1 cellular context compared by ENCODE assay signal in the genomic region with DNA sequence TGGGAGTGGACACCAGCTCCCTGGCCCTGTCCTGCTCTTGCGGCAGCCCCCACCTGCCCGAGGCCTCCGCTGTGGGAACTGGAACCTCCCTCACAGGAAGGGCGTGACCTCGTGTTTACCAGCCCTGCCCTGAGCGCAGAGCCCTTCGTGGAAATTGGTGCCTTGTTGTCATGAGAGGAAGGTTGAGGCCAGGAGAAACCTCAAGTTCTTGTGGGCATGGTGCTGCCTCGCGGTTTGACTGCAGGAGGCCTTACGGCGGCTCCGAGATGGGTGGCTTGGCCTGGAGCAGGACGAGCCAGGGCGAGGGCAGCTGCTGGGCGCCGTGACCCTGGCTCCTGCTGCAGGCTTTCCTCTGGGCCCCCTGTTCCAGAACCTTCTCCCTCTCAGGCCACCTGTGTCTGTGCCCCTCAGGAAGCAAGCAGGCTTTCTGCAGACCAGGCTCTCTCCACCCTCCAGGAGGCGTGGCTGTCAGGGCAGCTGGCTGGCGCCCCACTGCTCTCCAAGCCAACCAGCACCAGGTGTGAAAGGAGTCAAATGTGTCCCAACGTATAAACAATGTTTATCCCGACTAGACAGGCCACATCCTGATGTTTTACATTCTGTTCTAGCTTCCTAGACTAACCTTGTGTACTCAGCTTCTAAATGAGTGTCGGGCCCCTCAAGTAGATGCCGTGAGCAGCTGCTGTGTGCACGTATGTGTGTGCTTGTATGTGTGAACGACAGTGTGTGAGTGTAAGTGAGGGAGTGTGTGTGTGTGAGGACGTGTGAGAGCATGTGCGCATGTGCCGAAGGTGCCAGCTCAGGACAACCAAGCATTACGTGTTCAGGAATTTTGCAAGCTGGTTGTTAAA.
TF ChIP-seq lines count a peak whose summit lies in the region.

No MANE protein-coding gene starts in this region.

TF ChIP-seq in HepG2, 621 proteins besides CTCF, POLR2A, EP300 and RAD21:
- TF ChIP-seq ZNF616 (CRISPR knock-in tag; IDR thresholded peaks at IDR 0.05; ENCODE audit: low read depth) = no peak
- TF ChIP-seq, protein P1, sequence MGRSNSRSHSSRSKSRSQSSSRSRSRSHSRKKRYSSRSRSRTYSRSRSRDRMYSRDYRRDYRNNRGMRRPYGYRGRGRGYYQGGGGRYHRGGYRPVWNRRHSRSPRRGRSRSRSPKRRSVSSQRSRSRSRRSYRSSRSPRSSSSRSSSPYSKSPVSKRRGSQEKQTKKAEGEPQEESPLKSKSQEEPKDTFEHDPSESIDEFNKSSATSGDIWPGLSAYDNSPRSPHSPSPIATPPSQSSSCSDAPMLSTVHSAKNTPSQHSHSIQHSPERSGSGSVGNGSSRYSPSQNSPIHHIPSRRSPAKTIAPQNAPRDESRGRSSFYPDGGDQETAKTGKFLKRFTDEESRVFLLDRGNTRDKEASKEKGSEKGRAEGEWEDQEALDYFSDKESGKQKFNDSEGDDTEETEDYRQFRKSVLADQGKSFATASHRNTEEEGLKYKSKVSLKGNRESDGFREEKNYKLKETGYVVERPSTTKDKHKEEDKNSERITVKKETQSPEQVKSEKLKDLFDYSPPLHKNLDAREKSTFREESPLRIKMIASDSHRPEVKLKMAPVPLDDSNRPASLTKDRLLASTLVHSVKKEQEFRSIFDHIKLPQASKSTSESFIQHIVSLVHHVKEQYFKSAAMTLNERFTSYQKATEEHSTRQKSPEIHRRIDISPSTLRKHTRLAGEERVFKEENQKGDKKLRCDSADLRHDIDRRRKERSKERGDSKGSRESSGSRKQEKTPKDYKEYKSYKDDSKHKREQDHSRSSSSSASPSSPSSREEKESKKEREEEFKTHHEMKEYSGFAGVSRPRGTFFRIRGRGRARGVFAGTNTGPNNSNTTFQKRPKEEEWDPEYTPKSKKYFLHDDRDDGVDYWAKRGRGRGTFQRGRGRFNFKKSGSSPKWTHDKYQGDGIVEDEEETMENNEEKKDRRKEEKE (IDR thresholded peaks at IDR 0.05) = no peak
TF ChIP-seq in HepG2: peak in this region for 0.
